24 cellular contexts compared by ENCODE assay signal in genomic region chr1:86202552-86203340, GRCh38. TPM values are rescaled to one million over a fixed set of nuclear protein-coding genes. Genes with fewer than 3 reads are reported as not detected.
"Had no signal": no experiment of that assay in that cellular context is flagged by ENCODE, and none has a peak within 500 bp of the region (broad histone marks: within the 10 kb centered on the region; RNA-seq: fewer than 3 reads in every experiment).

No MANE protein-coding gene starts in this region.

- H3K4me1 ChIP-seq: breast epithelium had no signal

- H3K27ac ChIP-seq: breast epithelium, KMS-11 had no signal

- DNase-seq: activated CD4-positive, alpha-beta T cell treated with anti-CD3 and anti-CD28 coated beads for 4 hours; activated CD8-positive, alpha-beta T cell treated with anti-CD3 and anti-CD28 coated beads, Interleukin-2, amount 10 ng/mL, durations not matched to agents 7 days and 5 days; activated effector memory CD4-positive, alpha-beta T cell treated with Interleukin-2 at 50 U/mL for 16 hours; activated naive CD4-positive, alpha-beta T cell treated with anti-CD3 and anti-CD28 coated beads, Interleukin-2, amount 10 ng/mL, durations not matched to agents 7 days and 5 days; activated naive CD8-positive, alpha-beta T cell treated with anti-CD3 and anti-CD28 coated beads for 36 hours; activated T-cell treated with anti-CD3 and anti-CD28 coated beads, Interleukin-2, amount 50 U/mL, for 24 hours; central memory CD4-positive, alpha-beta T cell; NCI-H1092; NCI-H1417; NCI-H1694; NCI-H2029; NCI-H2107; NCI-H2171 treated with DMSO at 0.1 percent for 48 hours; NCI-H226; NCI-H510A; NCI-H526 treated with DMSO at 0.1 percent for 48 hours; PC-3; SHP77 treated with DMSO at 0.1 percent for 48 hours had no signal

- H3K27me3 ChIP-seq: breast epithelium had no signal

- ATAC-seq: activated CD4-positive, CD25-positive, alpha-beta regulatory T cell treated with anti-CD3 and anti-CD28 coated beads, Interleukin-2, amount 50 U/mL, for 24 hours; activated CD8-positive, alpha-beta T cell treated with anti-CD3 and anti-CD28 coated beads, Interleukin-2, amount 10 ng/mL, durations not matched to agents 7 days and 5 days; PC-3 had no signal

- H3K4me2 ChIP-seq: KMS-11 had no signal

- H3K9ac ChIP-seq: KMS-11 had no signal

- H3K4me3 ChIP-seq: breast epithelium had no signal

- H3K9me3 ChIP-seq: breast epithelium had no signal

- H3K36me3 ChIP-seq: breast epithelium had no signal

RNA-seq across cellular contexts. Expression of gene COL24A1, which starts 46.2 kb away (rescaled TPM):
- total RNA-seq: activated CD8-positive, alpha-beta T cell treated with anti-CD3 and anti-CD28 coated beads, Interleukin-2, amount 10 ng/mL, durations not matched to agents 7 days and 5 days; activated naive CD8-positive, alpha-beta T cell treated with anti-CD3 and anti-CD28 coated beads for 36 hours; activated T-helper 1 cell treated with anti-CD3 and anti-CD28 coated beads, Interleukin-12 subunit alpha, Interleukin-12 subunit beta, Interleukin-2, Interleukin-4 antibody, amounts not matched to agents 30 ng/mL and 10 ng/mL and 1 ng/mL, durations not matched to agents 14 hours and 24 hours and 36 hours; MCF 10A; SK-MEL-5 had no signal
